13 cellular contexts compared by ENCODE assay signal in genomic region chr12:3533703-3534386, GRCh38. TPM values are rescaled to one million over a fixed set of nuclear protein-coding genes. Genes with fewer than 3 reads are reported as not detected.
A peak's percentile ranks its signal among the peaks of the same experiment; 100 is the strongest.
DNase-seq lines count a peak whose midpoint lies in the region; ATAC-seq, FAIRE-seq and TF ChIP-seq lines count a peak whose summit lies in the region.
"Had no signal": no experiment of that assay in that cellular context is flagged by ENCODE, and none has a peak within 500 bp of the region (broad histone marks: within the 10 kb centered on the region; RNA-seq: fewer than 3 reads in every experiment).

No MANE protein-coding gene starts in this region.

- H3K4me2 ChIP-seq in SK-N-SH = no peak overlapping the region
- no peak overlapping the region for H3K4me2 ChIP-seq in hepatocyte

- H3K36me3 ChIP-seq in SK-N-SH (replicated peaks in 1 of 2; ENCODE audit: control insufficient read depth in 1 of 2, insufficient read depth in 2 of 2, low read length in 1 of 2) (no peaks in the 10 kb centered on the region), RWPE2 (ENCODE audit: low read depth) (no peaks in the 10 kb centered on the region), hepatocyte (replicated peaks; ENCODE audit: insufficient read depth, low read depth) (no peaks in the 10 kb centered on the region), aorta (ENCODE audit: control insufficient read depth in 1 of 2, insufficient read depth in 2 of 2, low read length in 1 of 2) (no peaks in the 10 kb centered on the region)
- H3K36me3 ChIP-seq: neutrophil had no signal

- FAIRE-seq in GM12892 (lab: Jason Lieb, UNC) = no peak
- FAIRE-seq: A204.1, H54, K562 had no signal

- DNase-seq in SK-N-SH = peak; percentile 59
- no peak for DNase-seq in RWPE2 (ENCODE audit: low spot score)
- peak; percentile 62 for DNase-seq in hepatocyte (ENCODE audit: low spot score)
- no peak for DNase-seq in aorta
- no peak for DNase-seq in GM12892 (ENCODE audit: insufficient read length)

- WGBS in SK-N-SH (ENCODE audit: low lambda C conversion rate) = 22% methylated on average over 6 of the region's 8 CpGs
- WGBS in hepatocyte (ENCODE audit: low lambda C conversion rate, missing lambda C conversion rate) = 51% methylated on average over 8 of the region's 8 CpGs
- 41 to 50% methylated on average over 8 of the region's 8 CpGs for WGBS in aorta, 2 donors

- H3K27ac ChIP-seq in SK-N-SH (ENCODE audit: low read depth in 2 of 2, low read length in 1 of 2) (no peak overlapping the region), RWPE2 (ENCODE audit: poor library complexity, severe bottlenecking) (no peak overlapping the region), hepatocyte (no peak overlapping the region), aorta (ENCODE audit: low read depth in 1 of 2, low read length in 2 of 2) (no peak overlapping the region)
- H3K27ac ChIP-seq: neutrophil had no signal

- POLR2A ChIA-PET in SK-N-SH (lab: Yijun Ruan, JAX) = no interaction called here

- H3F3A ChIP-seq in SK-N-SH (replicated peaks; ENCODE audit: insufficient read depth) = no peaks in the 10 kb centered on the region

- H3K79me2 ChIP-seq in SK-N-SH (ENCODE audit: insufficient read depth) = no peaks in the 10 kb centered on the region
- no peaks in the 10 kb centered on the region for H3K79me2 ChIP-seq in hepatocyte

- H3K27me3 ChIP-seq in SK-N-SH (ENCODE audit: insufficient read depth) (no peaks in the 10 kb centered on the region), RWPE2 (ENCODE audit: insufficient read depth, poor library complexity, severe bottlenecking) (no peaks in the 10 kb centered on the region), hepatocyte (peaks cover 5% of the 10 kb centered on the region), aorta (ENCODE audit: control insufficient read depth in 1 of 2, insufficient read depth in 2 of 2, low read length in 1 of 2) (no peaks in the 10 kb centered on the region)

- H3K4me3 ChIP-seq in SK-N-SH (ENCODE audit: low read depth in 2 of 2, low read length in 1 of 2) (no peak overlapping the region), RWPE2 (ENCODE audit: severe bottlenecking) (no peak overlapping the region), hepatocyte (no peak overlapping the region), aorta (ENCODE audit: low read length in 2 of 2) (no peak overlapping the region)
- H3K4me3 ChIP-seq: K562 had no signal

- H3K9ac ChIP-seq in SK-N-SH = no peak overlapping the region

- TF ChIP-seq EP300 in SK-N-SH (IDR thresholded peaks at IDR 0.05; ENCODE audit: borderline replicate concordance in 1 of 2, low read depth in 1 of 2, low read length in 1 of 2) = no peak

- TF ChIP-seq POLR2A in GM12892 (IDR thresholded peaks at IDR 0.05; ENCODE audit: low read depth, low read length) = no peak

- intact Hi-C loops in aorta (cut with DNase I) = no loop called here

- H3K4me1 ChIP-seq in SK-N-SH (ENCODE audit: control insufficient read depth in 1 of 2, insufficient read depth in 2 of 2, low read depth in 1 of 2, low read length in 1 of 2) = peaks cover 0 to 5% of the 10 kb centered on the region in 2 experiments; a peak in 1 of 4 replicates
- no peaks in the 10 kb centered on the region for H3K4me1 ChIP-seq in RWPE2 (ENCODE audit: insufficient read depth, poor library complexity, severe bottlenecking)
- peaks cover 3% of the 10 kb centered on the region for H3K4me1 ChIP-seq in hepatocyte (ENCODE audit: insufficient read depth)
- H3K4me1 ChIP-seq in aorta (ENCODE audit: control insufficient read depth in 1 of 2, insufficient read depth in 2 of 2, low read length in 2 of 2) = no peaks in the 10 kb centered on the region

- no peak overlapping the region for H2AFZ ChIP-seq in SK-N-SH (ENCODE audit: low read depth)
- no peak overlapping the region for H2AFZ ChIP-seq in hepatocyte

- H4K20me1 ChIP-seq in SK-N-SH (ENCODE audit: insufficient read depth) (no peaks in the 10 kb centered on the region), hepatocyte (ENCODE audit: insufficient read depth, poor library complexity, severe bottlenecking) (no peaks in the 10 kb centered on the region)

- no peak for ATAC-seq in SK-N-SH treated with all-trans-retinoic acid at 6 μM for 48 hours
- ATAC-seq in RWPE2 (ENCODE audit: low read depth) = peak; percentile 17; the same call in 1 of the 3 replicates
- ATAC-seq in aorta (ENCODE audit: low FRiP score) = peak; percentile 14
- ATAC-seq in HG02588 (IDR thresholded peaks at IDR 0.05; ENCODE audit: unreplicated experiment) = no peak
- ATAC-seq in GM18861 (IDR thresholded peaks at IDR 0.05; ENCODE audit: unreplicated experiment) = no peak
- ATAC-seq: K562 had no signal

- no peak for TF ChIP-seq RAD21 in SK-N-SH (IDR thresholded peaks at IDR 0.05; ENCODE audit: low read length)

- CTCF ChIA-PET in SK-N-SH (lab: Yijun Ruan, JAX) = interaction anchor here (0.9 to 1.8 kb wide), 9 partner anchors 10 to 234 kb away, joined by 3 to 9 read pairs (median 4); no protein-coding TSS in a partner anchor

- H3K9me3 ChIP-seq in SK-N-SH (no peaks in the 10 kb centered on the region), RWPE2 (ENCODE audit: severe bottlenecking) (peaks cover 2% of the 10 kb centered on the region), hepatocyte (ENCODE audit: low read depth) (no peaks in the 10 kb centered on the region), aorta (ENCODE audit: control insufficient read depth, low read length) (no peaks in the 10 kb centered on the region)
- H3K9me3 ChIP-seq: neutrophil had no signal

- H3K9me2 ChIP-seq in SK-N-SH = no peaks in the 10 kb centered on the region
- H3K9me2 ChIP-seq in hepatocyte (replicated peaks; ENCODE audit: insufficient read depth) = no peaks in the 10 kb centered on the region

- no peak for TF ChIP-seq CTCF in SK-N-SH (IDR thresholded peaks at IDR 0.05)
- TF ChIP-seq CTCF in RWPE2 (IDR thresholded peaks at IDR 0.05; ENCODE audit: poor library complexity, severe bottlenecking) = no peak
- TF ChIP-seq CTCF in hepatocyte (IDR thresholded peaks at IDR 0.05; ENCODE audit: poor library complexity) = peak; percentile 16

TF ChIP-seq in SK-N-SH, 30 proteins besides CTCF, POLR2A, EP300 and RAD21:
- TF ChIP-seq MAX (IDR thresholded peaks at IDR 0.05; ENCODE audit: low read depth) (no peak), RXRA (IDR thresholded peaks at IDR 0.05; ENCODE audit: borderline replicate concordance, low read depth) (no peak), RCOR1 (IDR thresholded peaks at IDR 0.05; ENCODE audit: low read length) (no peak), GATA2 (CRISPR knock-in tag; IDR thresholded peaks at IDR 0.05) (no peak), YY1 (IDR thresholded peaks at IDR 0.05; ENCODE audit: low read depth) (no peak), MXI1 (IDR thresholded peaks at IDR 0.05; ENCODE audit: low read depth, low read length) (no peak), TEAD4 (IDR thresholded peaks at IDR 0.05; ENCODE audit: borderline replicate concordance, insufficient read depth) (no peak), FOSL2 (IDR thresholded peaks at IDR 0.05; ENCODE audit: borderline replicate concordance, low read depth) (no peak)

TF ChIP-seq in SK-N-SH treated with all-trans-retinoic acid at 6 μM for 48 hours, 23 proteins besides CTCF, POLR2A, EP300 and RAD21:
- TF ChIP-seq TSHZ2 (CRISPR knock-in tag; IDR thresholded peaks at IDR 0.05) (no peak), ARNTL (CRISPR knock-in tag; IDR thresholded peaks at IDR 0.05; ENCODE audit: borderline replicate concordance, low read depth) (no peak), ESRRG (CRISPR knock-in tag; IDR thresholded peaks at IDR 0.05) (no peak)
TF ChIP-seq in SK-N-SH treated with all-trans-retinoic acid at 6 μM for 48 hours: peak in this region for 0.

RNA-seq across cellular contexts. Expression of gene PRMT8, which starts 42.8 kb away (rescaled TPM):
- polyA plus RNA-seq in SK-N-SH (2012; rRNA removed) (not detected in 2 replicates), hepatocyte (not detected in 2 replicates), aorta (not detected)
- not detected in 2 replicates for polyA plus RNA-seq in SK-N-SH (2012; cell fraction: cytosol; rRNA removed)
- polyA plus RNA-seq in SK-N-SH (2012; cell fraction: nucleus; rRNA removed) = not detected in 2 replicates
- total RNA-seq in hepatocyte (not detected in 2 replicates), aorta (not detected)
- polyA plus RNA-seq in GM12892 (2012; ENCODE audit: missing spikeins) = not detected
- total RNA-seq: glomerular endothelial cell, K562 had no signal
- polyA plus RNA-seq: K562 had no signal

Comparison
In these comparisons a context has a peak if more than half of its experiments do, and no peak if none do; other contexts are left out.
1. DNase-seq: peak in SK-N-SH (single experiment) and hepatocyte (single experiment); none in RWPE2 (single experiment), aorta (0 of 2) and GM12892 (single experiment).
2. ATAC-seq: peak in RWPE2 (single experiment) and aorta (single experiment); none in SK-N-SH treated with all-trans-retinoic acid at 6 μM for 48 hours (single experiment), HG02588 (single experiment) and GM18861 (single experiment).